In the genomic region with DNA sequence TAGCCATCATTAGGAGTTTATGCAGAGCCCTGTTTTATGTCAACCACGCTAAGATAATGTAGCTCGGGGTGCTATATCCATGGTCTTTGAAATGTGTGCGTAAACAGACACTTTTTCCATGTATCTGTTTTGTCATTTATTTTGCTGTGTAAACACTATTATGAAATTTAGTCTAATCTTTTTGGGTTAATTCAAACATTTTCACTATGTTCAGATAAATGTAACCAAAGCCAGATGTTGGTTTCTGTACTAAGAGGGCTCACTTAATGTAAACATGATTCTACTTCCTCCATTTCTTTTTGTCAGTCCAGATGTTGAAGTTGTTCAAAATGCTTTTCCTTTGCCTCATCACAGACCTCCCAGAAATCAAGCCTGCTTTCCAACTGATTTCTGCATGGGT, we compare ENCODE assay signal across 1 cellular context.
TF ChIP-seq lines count a peak whose summit lies in the region.

No MANE protein-coding gene starts in this region.

TF ChIP-seq in SK-N-SH, 30 proteins besides CTCF, POLR2A, EP300 and RAD21 (continued from another document):
- peak; percentile 91 for TF ChIP-seq CHD2 (IDR thresholded peaks at IDR 0.05; ENCODE audit: low read length, partially characterized antibody)
- peak; percentile 58 for TF ChIP-seq POLR2AphosphoS5 (IDR thresholded peaks at IDR 0.05; ENCODE audit: low read depth, low read length)
- peak; percentile 98 for TF ChIP-seq GATA2 (CRISPR knock-in tag; IDR thresholded peaks at IDR 0.05)
- no peak for TF ChIP-seq FOSL2 (IDR thresholded peaks at IDR 0.05; ENCODE audit: borderline replicate concordance, low read depth)
- no peak for TF ChIP-seq TAF1 (IDR thresholded peaks at IDR 0.05; ENCODE audit: borderline replicate concordance, low read depth, low read length)
- TF ChIP-seq, protein P1, sequence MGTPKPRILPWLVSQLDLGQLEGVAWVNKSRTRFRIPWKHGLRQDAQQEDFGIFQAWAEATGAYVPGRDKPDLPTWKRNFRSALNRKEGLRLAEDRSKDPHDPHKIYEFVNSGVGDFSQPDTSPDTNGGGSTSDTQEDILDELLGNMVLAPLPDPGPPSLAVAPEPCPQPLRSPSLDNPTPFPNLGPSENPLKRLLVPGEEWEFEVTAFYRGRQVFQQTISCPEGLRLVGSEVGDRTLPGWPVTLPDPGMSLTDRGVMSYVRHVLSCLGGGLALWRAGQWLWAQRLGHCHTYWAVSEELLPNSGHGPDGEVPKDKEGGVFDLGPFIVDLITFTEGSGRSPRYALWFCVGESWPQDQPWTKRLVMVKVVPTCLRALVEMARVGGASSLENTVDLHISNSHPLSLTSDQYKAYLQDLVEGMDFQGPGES (IDR thresholded peaks at IDR 0.05; ENCODE audit: low read depth, low read length), result no peak
- no peak for TF ChIP-seq FOXM1 (IDR thresholded peaks at IDR 0.05; ENCODE audit: low read depth)
- no peak for TF ChIP-seq NRF1 (IDR thresholded peaks at IDR 0.05; ENCODE audit: low read depth, low read length)
- peak; percentile 13; the same call in 1 of the 2 replicates for TF ChIP-seq JUND (IDR thresholded peaks at IDR 0.05)
- peak; percentile 90 for TF ChIP-seq RCOR1 (IDR thresholded peaks at IDR 0.05; ENCODE audit: low read length)
- TF ChIP-seq EZH2phosphoT487 (IDR thresholded peaks at IDR 0.05; ENCODE audit: borderline replicate concordance, low read depth), result no peak
- peak; percentile 81 for TF ChIP-seq TCF12 (IDR thresholded peaks at IDR 0.05)
- TF ChIP-seq RFX5 (IDR thresholded peaks at IDR 0.05; ENCODE audit: low read length), result no peak; the same call in 1 of the 2 replicates
- 0 out of 2 replicates have a peak, but pooled peaks have one; percentile 29 for TF ChIP-seq PBX3 (IDR thresholded peaks at IDR 0.05)
- TF ChIP-seq YY1 (IDR thresholded peaks at IDR 0.05; ENCODE audit: low read depth), result no peak
- TF ChIP-seq, protein P2, sequence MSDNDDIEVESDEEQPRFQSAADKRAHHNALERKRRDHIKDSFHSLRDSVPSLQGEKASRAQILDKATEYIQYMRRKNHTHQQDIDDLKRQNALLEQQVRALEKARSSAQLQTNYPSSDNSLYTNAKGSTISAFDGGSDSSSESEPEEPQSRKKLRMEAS (IDR thresholded peaks at IDR 0.05; ENCODE audit: low read depth), result no peak
- peak; percentile 34; the same call in 1 of the 2 replicates for TF ChIP-seq MXI1 (IDR thresholded peaks at IDR 0.05; ENCODE audit: low read depth, low read length)
- TF ChIP-seq, protein P3, sequence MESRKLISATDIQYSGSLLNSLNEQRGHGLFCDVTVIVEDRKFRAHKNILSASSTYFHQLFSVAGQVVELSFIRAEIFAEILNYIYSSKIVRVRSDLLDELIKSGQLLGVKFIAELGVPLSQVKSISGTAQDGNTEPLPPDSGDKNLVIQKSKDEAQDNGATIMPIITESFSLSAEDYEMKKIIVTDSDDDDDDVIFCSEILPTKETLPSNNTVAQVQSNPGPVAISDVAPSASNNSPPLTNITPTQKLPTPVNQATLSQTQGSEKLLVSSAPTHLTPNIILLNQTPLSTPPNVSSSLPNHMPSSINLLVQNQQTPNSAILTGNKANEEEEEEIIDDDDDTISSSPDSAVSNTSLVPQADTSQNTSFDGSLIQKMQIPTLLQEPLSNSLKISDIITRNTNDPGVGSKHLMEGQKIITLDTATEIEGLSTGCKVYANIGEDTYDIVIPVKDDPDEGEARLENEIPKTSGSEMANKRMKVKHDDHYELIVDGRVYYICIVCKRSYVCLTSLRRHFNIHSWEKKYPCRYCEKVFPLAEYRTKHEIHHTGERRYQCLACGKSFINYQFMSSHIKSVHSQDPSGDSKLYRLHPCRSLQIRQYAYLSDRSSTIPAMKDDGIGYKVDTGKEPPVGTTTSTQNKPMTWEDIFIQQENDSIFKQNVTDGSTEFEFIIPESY (IDR thresholded peaks at IDR 0.05; ENCODE audit: borderline replicate concordance, low read depth), result no peak
